Comparison of ENCODE assay signal across 1 cellular context in genomic region chr1:100077525-100077924, GRCh38.
TF ChIP-seq lines count a peak whose summit lies in the region.

No MANE protein-coding gene starts in this region.

TF ChIP-seq in GM12878, 131 proteins besides CTCF, POLR2A, EP300 and RAD21 (continued from another document):
- no peak for TF ChIP-seq IRF3 (IDR thresholded peaks at IDR 0.05)
- no peak for TF ChIP-seq PKNOX1 (IDR thresholded peaks at IDR 0.05)
- no peak for TF ChIP-seq EGR1 (IDR thresholded peaks at IDR 0.05; ENCODE audit: borderline replicate concordance in 1 of 2, low read depth in 2 of 2, low read length in 2 of 2)
- no peak for TF ChIP-seq SREBF2 (IDR thresholded peaks at IDR 0.05; ENCODE audit: low read length)
- no peak for TF ChIP-seq POLR2AphosphoS2 (IDR thresholded peaks at IDR 0.05; ENCODE audit: low read depth, low read length)
- no peak for TF ChIP-seq STAT3 (IDR thresholded peaks at IDR 0.05; ENCODE audit: low read depth, low read length)
- TF ChIP-seq MTA2 (IDR thresholded peaks at IDR 0.05; ENCODE audit: low read depth): peak; percentile 20; the same call in 1 of the 2 replicates
- no peak for TF ChIP-seq TCF7 (IDR thresholded peaks at IDR 0.05; ENCODE audit: borderline replicate concordance)
- no peak for TF ChIP-seq MYB (IDR thresholded peaks at IDR 0.05; ENCODE audit: borderline replicate concordance, low read depth, low read length)
- no peak for TF ChIP-seq ZNF24 (IDR thresholded peaks at IDR 0.05)
- no peak for TF ChIP-seq IRF4 (IDR thresholded peaks at IDR 0.05; ENCODE audit: low read depth, low read length)
- no peak for TF ChIP-seq RBBP5 (conservative IDR thresholded peaks at IDR 0.05)
- TF ChIP-seq ZNF274 (IDR thresholded peaks at IDR 0.05; ENCODE audit: insufficient read depth, insufficient read length): no peak
- no peak for TF ChIP-seq ASH2L (IDR thresholded peaks at IDR 0.05; ENCODE audit: borderline replicate concordance, low read depth)
- TF ChIP-seq MXI1 (IDR thresholded peaks at IDR 0.05; ENCODE audit: low read depth, low read length): no peak
- TF ChIP-seq MEF2A (IDR thresholded peaks at IDR 0.05; ENCODE audit: insufficient read depth, low read depth, low read length): 0 out of 2 replicates have a peak, but pooled peaks have one; percentile 80
- TF ChIP-seq MYC (IDR thresholded peaks at IDR 0.05; ENCODE audit: insufficient read depth, insufficient read length, insufficient replicate concordance, low read length, severe bottlenecking): no peak
- TF ChIP-seq KAT2A (conservative IDR thresholded peaks at IDR 0.05; ENCODE audit: control insufficient read depth, low read depth, low read length): no peak
- TF ChIP-seq EZH2 (IDR thresholded peaks at IDR 0.05; ENCODE audit: borderline replicate concordance, control insufficient read depth, low read depth, low read length): no peak
- TF ChIP-seq ZNF207 (IDR thresholded peaks at IDR 0.05; ENCODE audit: borderline replicate concordance): no peak
- no peak for TF ChIP-seq ZNF592 (IDR thresholded peaks at IDR 0.05)
- no peak for TF ChIP-seq STAT1 (conservative IDR thresholded peaks at IDR 0.05)
- TF ChIP-seq SMAD5 (IDR thresholded peaks at IDR 0.05; ENCODE audit: low read depth): no peak
- no peak for TF ChIP-seq SUPT20H (IDR thresholded peaks at IDR 0.05; ENCODE audit: borderline replicate concordance, control insufficient read depth, low read depth, low read length)
- TF ChIP-seq ATF7 (IDR thresholded peaks at IDR 0.05; ENCODE audit: low read depth): 0 out of 2 replicates have a peak, but pooled peaks have one; percentile 9
- peak; percentile 11 for TF ChIP-seq BCL3 (IDR thresholded peaks at IDR 0.05; ENCODE audit: borderline replicate concordance, insufficient read depth, low read depth, low read length, poor library complexity, severe bottlenecking)
- TF ChIP-seq FOXM1 (IDR thresholded peaks at IDR 0.05; ENCODE audit: low read depth, low read length): no peak
- peak; percentile 31; the same call in 1 of the 2 replicates for TF ChIP-seq JUNB (IDR thresholded peaks at IDR 0.05)
- no peak for TF ChIP-seq FOS (IDR thresholded peaks at IDR 0.05; ENCODE audit: borderline replicate concordance, extremely low read depth, insufficient read length)
- TF ChIP-seq KLF5 (IDR thresholded peaks at IDR 0.05; ENCODE audit: partially characterized antibody): no peak
- TF ChIP-seq E2F4 (IDR thresholded peaks at IDR 0.05; ENCODE audit: low read depth, low read length): no peak
- TF ChIP-seq RELA (IDR thresholded peaks at IDR 0.05; ENCODE audit: borderline replicate concordance, partially characterized antibody): no peak
- peak; percentile 56 for TF ChIP-seq BCL11A (IDR thresholded peaks at IDR 0.05; ENCODE audit: low read depth, low read length)
- TF ChIP-seq POU2F2 (IDR thresholded peaks at IDR 0.05; ENCODE audit: borderline replicate concordance, low read depth, low read length): 0 out of 3 replicates have a peak, but pooled peaks have one; percentile 17
- no peak for TF ChIP-seq ZSCAN29 (IDR thresholded peaks at IDR 0.05)
- no peak for TF ChIP-seq SIN3A (IDR thresholded peaks at IDR 0.05; ENCODE audit: low read depth, low read length)
- TF ChIP-seq ZNF687 (IDR thresholded peaks at IDR 0.05): no peak
- TF ChIP-seq PRDM15 (CRISPR knock-in tag; IDR thresholded peaks at IDR 0.05): no peak
- no peak for TF ChIP-seq JUND (IDR thresholded peaks at IDR 0.05; ENCODE audit: low read depth, low read length)
- no peak for TF ChIP-seq SUZ12 (IDR thresholded peaks at IDR 0.05; ENCODE audit: unreplicated experiment)
- no peak for TF ChIP-seq YBX1 (IDR thresholded peaks at IDR 0.05)
